In the genomic region with DNA sequence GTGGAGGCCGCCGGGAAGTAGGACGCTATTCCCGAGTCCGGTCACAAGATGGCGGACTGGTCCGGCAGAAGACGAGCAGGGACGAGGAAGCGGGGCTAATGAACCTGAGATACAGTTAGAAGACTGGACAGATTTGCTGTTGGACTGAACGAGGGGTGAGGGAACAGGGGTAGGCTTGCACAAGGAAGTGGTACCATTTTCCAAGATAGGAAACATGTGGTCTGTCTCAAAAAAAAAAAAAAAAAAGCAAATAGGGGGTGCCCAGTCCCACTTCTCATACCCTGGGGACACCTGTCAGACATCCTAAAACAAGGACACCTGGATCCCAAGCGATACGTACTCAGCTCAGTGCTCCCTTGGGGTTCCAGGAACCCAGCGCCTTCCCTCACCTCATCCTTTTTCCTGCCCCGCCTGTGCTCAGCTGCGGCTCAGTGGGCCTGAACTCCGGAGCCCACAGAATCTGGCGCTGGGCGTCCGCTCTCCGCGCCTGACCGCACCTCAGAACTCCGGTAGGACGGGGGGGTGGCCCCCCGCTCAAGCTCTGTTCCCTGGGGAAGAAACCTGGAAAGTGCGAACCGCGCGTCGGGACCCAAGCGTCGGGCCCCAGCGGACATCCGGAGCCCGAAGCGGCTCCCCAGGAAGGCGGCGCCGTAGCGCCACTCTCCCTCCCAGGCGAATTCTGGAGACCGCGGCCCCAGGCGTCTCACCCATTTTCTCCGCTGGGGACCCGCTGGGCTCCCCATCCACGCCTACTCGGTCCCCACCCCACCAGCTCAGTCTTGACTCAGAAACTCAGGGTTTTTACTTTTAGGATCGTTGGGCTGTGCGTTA, we compare ENCODE assay signal across 8 cellular contexts. TPM values are rescaled to one million over a fixed set of nuclear protein-coding genes. Genes with fewer than 3 reads are reported as not detected.
DNase-seq lines count a peak whose midpoint lies in the region; ATAC-seq and TF ChIP-seq lines count a peak whose summit lies in the region.

A gene with protein sequence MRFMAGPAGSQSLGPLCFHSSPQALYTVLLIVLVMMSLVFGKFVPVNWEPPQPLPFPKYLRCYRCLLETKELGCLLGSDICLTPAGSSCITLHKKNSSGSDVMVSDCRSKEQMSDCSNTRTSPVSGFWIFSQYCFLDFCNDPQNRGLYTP (minus strand): TSS at position 227 of the 831 bp plus-strand sequence. CDS start 694 bp downstream, outside the sequence.

- peak within 1 kb of the TSS; percentile 77 for H3K4me2 ChIP-seq in DOHH2 (ENCODE audit: low read length)

- H3K4me3 ChIP-seq in DOHH2 (ENCODE audit: low read length): peak within 1 kb of the TSS; percentile 62
- H3K4me3 ChIP-seq in muscle layer of colon (ENCODE audit: low read depth in 1 of 2, low read length in 2 of 2): peak within 1 kb of the TSS; percentile 24 to 71
- peak within 1 kb of the TSS; percentile 64 to 81 for H3K4me3 ChIP-seq in stomach smooth muscle (ENCODE audit: low read length in 2 of 2)

- no peaks in the 10 kb centered on the region for H3K79me2 ChIP-seq in DOHH2 (ENCODE audit: control insufficient read depth, low read length)

- peaks cover 5% of the 10 kb centered on the region; the same call in 1 of the 2 replicates for H3F3A ChIP-seq in DOHH2 (ENCODE audit: control insufficient read depth, insufficient read depth)

- H3K4me1 ChIP-seq in DOHH2 (ENCODE audit: control insufficient read depth, low read length): peaks cover 16% of the 10 kb centered on the region
- H3K4me1 ChIP-seq in muscle layer of colon (ENCODE audit: insufficient read depth, low read length): peaks cover 13% of the 10 kb centered on the region
- peaks cover 17% of the 10 kb centered on the region for H3K4me1 ChIP-seq in stomach smooth muscle (ENCODE audit: control insufficient read depth, insufficient read depth, low read length)

- H3K27ac ChIP-seq in DOHH2 (ENCODE audit: low read depth, low read length): no peak within 1 kb of the TSS
- H3K27ac ChIP-seq in muscle layer of colon (ENCODE audit: low read depth, low read length): peak within 1 kb of the TSS; percentile 74
- peak within 1 kb of the TSS; percentile 55 for H3K27ac ChIP-seq in stomach smooth muscle (ENCODE audit: low read length)

- H3K9ac ChIP-seq in muscle layer of colon (ENCODE audit: low read length): peak within 1 kb of the TSS; percentile 53
- H3K9ac ChIP-seq in stomach smooth muscle (ENCODE audit: low read length in 2 of 2): peak within 1 kb of the TSS; percentile 66 to 79

- 0 out of 2 replicates have a peak, but pooled peaks have one; percentile 29 for TF ChIP-seq EP300 in Ishikawa (IDR thresholded peaks at IDR 0.05; ENCODE audit: borderline replicate concordance)

- DNase-seq in activated T-helper 1 cell treated with anti-CD3 and anti-CD28 coated beads, Interleukin-2, amount 50 U/mL, for 16 hours (ENCODE audit: low read depth in 1 of 2, low spot score in 1 of 2): peak; percentile 37 to 40
- DNase-seq in fibroblast of gingiva (ENCODE audit: low read depth): peak; percentile 95

- H4K20me1 ChIP-seq in DOHH2 (ENCODE audit: control insufficient read depth, insufficient read depth, low read depth, low read length): no peaks in the 10 kb centered on the region

- ATAC-seq in GM21515 (IDR thresholded peaks at IDR 0.05; ENCODE audit: unreplicated experiment): no peak

- TF ChIP-seq CTCF in DOHH2 (IDR thresholded peaks at IDR 0.05; ENCODE audit: low read depth, low read length, poor library complexity, severe bottlenecking): peak; percentile 61

- no peaks in the 10 kb centered on the region for H3K9me3 ChIP-seq in DOHH2 (ENCODE audit: control insufficient read depth, insufficient read depth, low read length)
- no peaks in the 10 kb centered on the region for H3K9me3 ChIP-seq in muscle layer of colon (ENCODE audit: low read length)
- no peaks in the 10 kb centered on the region for H3K9me3 ChIP-seq in stomach smooth muscle (ENCODE audit: control insufficient read depth in 2 of 2, low read length in 2 of 2)

- peak; percentile 97 for TF ChIP-seq RAD21 in Ishikawa (IDR thresholded peaks at IDR 0.05; ENCODE audit: low read depth)

- no peaks in the 10 kb centered on the region for H3K36me3 ChIP-seq in DOHH2 (ENCODE audit: control insufficient read depth, low read length)
- H3K36me3 ChIP-seq in muscle layer of colon (ENCODE audit: insufficient read depth, low read length): peaks cover 3% of the 10 kb centered on the region
- peaks cover under 1 to 5% of the 10 kb centered on the region in 2 donors for H3K36me3 ChIP-seq in stomach smooth muscle (ENCODE audit: control insufficient read depth in 2 of 2, insufficient read depth in 2 of 2, low read length in 2 of 2)

- no peaks in the 10 kb centered on the region for H3K9me2 ChIP-seq in DOHH2 (replicated peaks; ENCODE audit: control insufficient read depth, low read length)

- H3K27me3 ChIP-seq in DOHH2 (ENCODE audit: control insufficient read depth, low read length): peaks cover 26% of the 10 kb centered on the region
- no peaks in the 10 kb centered on the region for H3K27me3 ChIP-seq in muscle layer of colon (ENCODE audit: control insufficient read depth in 1 of 2, insufficient read depth in 2 of 2, low read length in 2 of 2)
- no peaks in the 10 kb centered on the region for H3K27me3 ChIP-seq in stomach smooth muscle (ENCODE audit: control insufficient read depth in 1 of 2, insufficient read depth in 2 of 2, low read length in 2 of 2)

TF ChIP-seq in Ishikawa, 13 proteins besides CTCF, POLR2A, EP300 and RAD21 (continues in another document):
- no peak for TF ChIP-seq USF1 (IDR thresholded peaks at IDR 0.05)
- TF ChIP-seq CREB1 (IDR thresholded peaks at IDR 0.05; ENCODE audit: low read depth): no peak
- TF ChIP-seq CEBPB (IDR thresholded peaks at IDR 0.05): no peak
- no peak for TF ChIP-seq FOXM1 (IDR thresholded peaks at IDR 0.05; ENCODE audit: borderline replicate concordance, low read depth)
- TF ChIP-seq TCF12 (IDR thresholded peaks at IDR 0.05; ENCODE audit: low read depth): peak; percentile 49; the same call in 1 of the 2 replicates
- TF ChIP-seq ZBTB7A (IDR thresholded peaks at IDR 0.05; ENCODE audit: low read depth): no peak; the same call in 1 of the 2 replicates
- TF ChIP-seq NFIC (IDR thresholded peaks at IDR 0.05): peak; percentile 37
- TF ChIP-seq, protein P1, sequence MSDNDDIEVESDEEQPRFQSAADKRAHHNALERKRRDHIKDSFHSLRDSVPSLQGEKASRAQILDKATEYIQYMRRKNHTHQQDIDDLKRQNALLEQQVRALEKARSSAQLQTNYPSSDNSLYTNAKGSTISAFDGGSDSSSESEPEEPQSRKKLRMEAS (IDR thresholded peaks at IDR 0.05): peak; percentile 24; the same call in 1 of the 2 replicates
- TF ChIP-seq EGR1 (IDR thresholded peaks at IDR 0.05): no peak
- 0 out of 2 replicates have a peak, but pooled peaks have one; percentile 23 for TF ChIP-seq TAF1 (IDR thresholded peaks at IDR 0.05; ENCODE audit: low read depth)
- peak; percentile 73 for TF ChIP-seq YY1 (IDR thresholded peaks at IDR 0.05; ENCODE audit: low read depth)
- TF ChIP-seq TEAD4 (IDR thresholded peaks at IDR 0.05): peak; percentile 10; the same call in 1 of the 2 replicates

TF ChIP-seq in PFSK-1, 5 proteins besides CTCF, POLR2A, EP300 and RAD21:
- TF ChIP-seq SIN3A (IDR thresholded peaks at IDR 0.05; ENCODE audit: borderline replicate concordance, insufficient read depth, low read length) (peak; percentile 48; the same call in 1 of the 2 replicates), FOXP2 (optimal IDR thresholded peaks at IDR 0.05; ENCODE audit: borderline replicate concordance, extremely low read depth, extremely low read length, insufficient read depth) (no peak)

RNA-seq across cellular contexts. Expression of the gene that starts here (rescaled TPM):
- 1.4 TPM for polyA plus RNA-seq in PFSK-1 (2012; ENCODE audit: insufficient read length, low read depth)
